ENCODE assay signal across 17 cellular contexts in genomic region chr10:36488579-36488978, GRCh38.
DNase-seq lines count a peak whose midpoint lies in the region; ATAC-seq, FAIRE-seq and TF ChIP-seq lines count a peak whose summit lies in the region.
"Had no signal": no experiment of that assay in that cellular context is flagged by ENCODE, and none has a peak within 500 bp of the region (broad histone marks: within the 10 kb centered on the region; RNA-seq: fewer than 3 reads in every experiment).

No MANE protein-coding gene starts in this region.

- no peak for TF ChIP-seq POLR2A in K562 (conservative IDR thresholded peaks at IDR 0.05)

- H3K36me3 ChIP-seq in left ventricle myocardium inferior (no peaks in the 10 kb centered on the region), K562 (ENCODE audit: control insufficient read depth, insufficient read depth, low read length) (no peaks in the 10 kb centered on the region)
- H3K36me3 ChIP-seq: BLaER1 treated with 17β-estradiol and CSF1 and Interleukin-3, amounts not matched to agents 10 nM and 100 nM had no signal

- WGBS in right cardiac atrium, result 77% methylated on average over 4 of the region's 4 CpGs
- 2% methylated on average over 4 of the region's 4 CpGs for WGBS in K562 (ENCODE audit: insufficient coverage, low coverage, missing lambda C conversion rate)

- TF ChIP-seq CTCF in left ventricle myocardium inferior (IDR thresholded peaks at IDR 0.05; ENCODE audit: borderline replicate concordance) (no peak), K562 (IDR thresholded peaks at IDR 0.05 in 2 of 3, conservative IDR thresholded peaks at IDR 0.05 in 1 of 3; ENCODE audit: insufficient read depth in 2 of 3, low read depth in 1 of 3, low read length in 3 of 3) (no peak), nephron progenitor cell (IDR thresholded peaks at IDR 0.05) (no peak)

- H3K27me3 ChIP-seq in right cardiac atrium (ENCODE audit: control insufficient read depth, insufficient read depth) (no peaks in the 10 kb centered on the region), left ventricle myocardium inferior (ENCODE audit: low read depth) (no peaks in the 10 kb centered on the region), K562 (ENCODE audit: control insufficient read depth in 2 of 2, insufficient read depth in 2 of 2, low read length in 2 of 2) (no peaks in the 10 kb centered on the region)
- H3K27me3 ChIP-seq: BLaER1 treated with 17β-estradiol and CSF1 and Interleukin-3, amounts not matched to agents 10 nM and 100 nM had no signal

- H3K36me3 Mint-ChIP-seq in nephron progenitor cell (ENCODE audit: low read depth), result no peaks in the 10 kb centered on the region
- H3K36me3 Mint-ChIP-seq: CD8-positive, alpha-beta T cell had no signal

- no peaks in the 10 kb centered on the region for H3K79me2 ChIP-seq in K562 (ENCODE audit: control insufficient read depth, insufficient read depth, low read length)

- no peaks in the 10 kb centered on the region for H4K20me1 ChIP-seq in K562 (replicated peaks; ENCODE audit: control insufficient read depth, insufficient read depth, low read length)
- H4K20me1 ChIP-seq: BLaER1 treated with 17β-estradiol and CSF1 and Interleukin-3, amounts not matched to agents 10 nM and 100 nM had no signal

- intact Hi-C loops in right cardiac atrium (cut with DNase I), result no loop called here
- intact Hi-C loops in left ventricle myocardium inferior (cut with micrococcal nuclease), result no loop called here
- intact Hi-C loops in K562 (cut with micrococcal nuclease), result no loop called here

- H3K4me1 ChIP-seq in right cardiac atrium (ENCODE audit: control insufficient read depth, insufficient read depth, low read length), result peaks cover 7% of the 10 kb centered on the region
- H3K4me1 ChIP-seq in left ventricle myocardium inferior, result peaks cover 40% of the 10 kb centered on the region
- no peaks in the 10 kb centered on the region for H3K4me1 ChIP-seq in K562 (replicated peaks in 1 of 2; ENCODE audit: control insufficient read depth in 2 of 2, insufficient read depth in 2 of 2, low read length in 2 of 2)
- H3K4me1 ChIP-seq: BLaER1 treated with 17β-estradiol and CSF1 and Interleukin-3, amounts not matched to agents 10 nM and 100 nM had no signal

- no peak for ATAC-seq in right cardiac atrium
- no peak for ATAC-seq in K562
- ATAC-seq: CD8-positive, alpha-beta T cell; GM12878 had no signal

- peaks cover 13% of the 10 kb centered on the region for H3K27me3 Mint-ChIP-seq in nephron progenitor cell (ENCODE audit: low read depth, poor library complexity)

- H3K27ac Mint-ChIP-seq in nephron progenitor cell, result peak overlapping the region; percentile 10
- H3K27ac Mint-ChIP-seq: B cell; CD8-positive, alpha-beta T cell; H9 had no signal

- no peak for FAIRE-seq in K562 (lab: Jason Lieb, UNC)
- FAIRE-seq: GM12878, H1 had no signal

- DNase-seq in right cardiac atrium, result no peak
- no peak for DNase-seq in left ventricle myocardium inferior
- DNase-seq in K562 (ENCODE audit: extremely low read depth in 1 of 4, low spot score in 3 of 4), result no peak
- DNase-seq in nephron progenitor cell, result no peak
- no peak for DNase-seq in activated effector memory CD4-positive, alpha-beta T cell treated with anti-CD3 and anti-CD28 coated beads, Interleukin-2, amount 50 U/mL, for 16 hours
- DNase-seq in AML-193 (lab: John Stamatoyannopoulos, UW), result no peak
- no peak for DNase-seq in DMS79 treated with DMSO at 0.1 percent for 48 hours (lab: John Stamatoyannopoulos, UW)
- DNase-seq: 8988T; Calu3; CD8-positive, alpha-beta T cell; DND-41; EL; H9 had no signal

- POLR2A ChIA-PET in K562 (lab: Yijun Ruan, JAX), result no interaction called here

- H3K27ac ChIP-seq in right cardiac atrium (ENCODE audit: low read length) (peak overlapping the region; percentile 45), left ventricle myocardium inferior (replicated peaks) (no peak overlapping the region), K562 (ENCODE audit: extremely low read depth, low read depth, low read length) (no peak overlapping the region)
- H3K27ac ChIP-seq: BLaER1 treated with 17β-estradiol and CSF1 and Interleukin-3, amounts not matched to agents 10 nM and 100 nM had no signal

- H3K4me3 ChIP-seq in right cardiac atrium (ENCODE audit: low read length), result no peak overlapping the region
- no peak overlapping the region for H3K4me3 ChIP-seq in left ventricle myocardium inferior
- H3K4me3 ChIP-seq in K562, result no peak overlapping the region
- H3K4me3 ChIP-seq: BLaER1 treated with 17β-estradiol and CSF1 and Interleukin-3, amounts not matched to agents 10 nM and 100 nM; GM12878 had no signal

- H3K9me3 ChIP-seq in right cardiac atrium (ENCODE audit: control insufficient read depth, low read length), result no peaks in the 10 kb centered on the region
- no peaks in the 10 kb centered on the region for H3K9me3 ChIP-seq in left ventricle myocardium inferior (replicated peaks)
- no peaks in the 10 kb centered on the region for H3K9me3 ChIP-seq in K562 (replicated peaks; ENCODE audit: control insufficient read depth, insufficient read depth, low read depth, low read length)
- H3K9me3 ChIP-seq: BLaER1 treated with 17β-estradiol and CSF1 and Interleukin-3, amounts not matched to agents 10 nM and 100 nM had no signal

- H3K4me2 ChIP-seq in K562 (ENCODE audit: insufficient read depth, low read length), result no peak overlapping the region
- H3K4me2 ChIP-seq: BLaER1 treated with 17β-estradiol and CSF1 and Interleukin-3, amounts not matched to agents 10 nM and 100 nM had no signal

- H3K9me3 Mint-ChIP-seq in nephron progenitor cell, result no peaks in the 10 kb centered on the region
- H3K9me3 Mint-ChIP-seq: H9 had no signal

- no peak overlapping the region for H2AFZ ChIP-seq in K562 (ENCODE audit: low read depth, low read length)

- no TSS peak for BruUV-seq in K562 (replicated peaks; lab: Mats Ljungman, UMichigan)

- no peak for TF ChIP-seq EP300 in K562 (IDR thresholded peaks at IDR 0.05; ENCODE audit: low read length)

- no peak overlapping the region for H3K4me3 Mint-ChIP-seq in nephron progenitor cell
- H3K4me3 Mint-ChIP-seq: B cell; CD8-positive, alpha-beta T cell; H9 had no signal

- no peaks in the 10 kb centered on the region for H3K9me1 ChIP-seq in K562 (ENCODE audit: control insufficient read depth, insufficient read depth, low read length)

- no peak for TF ChIP-seq RAD21 in K562 (CRISPR knock-in tag; conservative IDR thresholded peaks at IDR 0.05 in 1 of 2, IDR thresholded peaks at IDR 0.05 in 1 of 2)

- in situ Hi-C loops in K562 (cut with MboI), result no loop called here

- H3K4me1 Mint-ChIP-seq in nephron progenitor cell, result peaks cover 15% of the 10 kb centered on the region
- H3K4me1 Mint-ChIP-seq: B cell had no signal

- H3K9ac ChIP-seq in K562 (ENCODE audit: insufficient read depth in 1 of 2, low read depth in 2 of 2, low read length in 2 of 2), result no peak overlapping the region
- H3K9ac ChIP-seq: BLaER1 treated with 17β-estradiol and CSF1 and Interleukin-3, amounts not matched to agents 10 nM and 100 nM had no signal

- CTCF ChIA-PET in K562 (lab: Yijun Ruan, JAX; ENCODE audit: low intra/inter-chr PET ratio), result no interaction called here

TF ChIP-seq in K562, 482 proteins besides CTCF, POLR2A, EP300 and RAD21:
- peak; percentile 67 for TF ChIP-seq TFE3 (CRISPR knock-in tag; IDR thresholded peaks at IDR 0.05)
- no peak for TF ChIP-seq MEIS2 (IDR thresholded peaks at IDR 0.05; ENCODE audit: partially characterized antibody)
